Comparison of ENCODE assay signal across 18 cellular contexts in genomic region chr11:35852056-35852455, GRCh38.
A peak's percentile ranks its signal among the peaks of the same experiment; 100 is the strongest.
DNase-seq lines count a peak whose midpoint lies in the region; ATAC-seq and TF ChIP-seq lines count a peak whose summit lies in the region.
"Had no signal": no experiment of that assay in that cellular context is flagged by ENCODE, and none has a peak within 500 bp of the region (broad histone marks: within the 10 kb centered on the region; RNA-seq: fewer than 3 reads in every experiment).

No MANE protein-coding gene starts in this region.

- TF ChIP-seq POLR2A in Peyer's patch (IDR thresholded peaks at IDR 0.05): no peak

- 54 to 60% methylated on average over 6 of the region's 6 CpGs for WGBS in heart right ventricle, 2 donors

- H3K4me1 ChIP-seq in heart right ventricle (peaks cover 0 to 15% (median 0%) of the 10 kb centered on the region in 9 donors), Peyer's patch (no peaks in the 10 kb centered on the region)
- H3K4me1 ChIP-seq: testis had no signal

- H3K9me3 ChIP-seq in heart right ventricle (no peaks in the 10 kb centered on the region), Peyer's patch (no peaks in the 10 kb centered on the region)
- H3K9me3 ChIP-seq: neutrophil, testis had no signal

- intact Hi-C loops in heart right ventricle (cut with DNase I): no loop called here
- intact Hi-C loops in sciatic nerve (cut with DNase I): no loop called here

- TF ChIP-seq CTCF in heart right ventricle (IDR thresholded peaks at IDR 0.05): no peak
- TF ChIP-seq CTCF in Peyer's patch (IDR thresholded peaks at IDR 0.05): no peak

- DNase-seq in DMS 273 (lab: John Stamatoyannopoulos, UW; ENCODE audit: unreplicated experiment) (peak; percentile 58), DMS 273 treated with DMSO at 0.1 percent for 48 hours (lab: John Stamatoyannopoulos, UW) (no peak), amniotic epithelial cell (ENCODE audit: low read depth) (peak; percentile 52), heart right ventricle (peak in 1 of 2 donors; percentile 17), sciatic nerve (ENCODE audit: low spot score) (no peak), Peyer's patch (no peak)
- no peak for DNase-seq in activated T-cell treated with anti-CD3 and anti-CD28 coated beads, Interleukin-2, amount 50 U/mL, for 1 hour
- no peak for DNase-seq in activated CD4-positive, alpha-beta T cell treated with anti-CD3 and anti-CD28 coated beads for 4 hours
- DNase-seq: activated CD4-positive, alpha-beta memory T cell treated with anti-CD3 and anti-CD28 coated beads for 36 hours; activated gamma-delta T cell; CD4-positive, CD25-positive, alpha-beta regulatory T cell; mesenchymal stem cell; NCI-H2081; PC-3; testis had no signal

- H3K27me3 ChIP-seq in heart right ventricle: peaks cover 0 to 8% (median 0%) of the 10 kb centered on the region in 7 donors
- H3K27me3 ChIP-seq in Peyer's patch: no peaks in the 10 kb centered on the region
- H3K27me3 ChIP-seq: neutrophil, testis had no signal

- ATAC-seq in heart right ventricle: peak in 5 of 8 donors; percentile 37 to 84 (median 51)
- ATAC-seq in sciatic nerve: peak; percentile 79
- ATAC-seq: PC-3 had no signal

- H3K36me3 ChIP-seq in heart right ventricle: no peaks in the 10 kb centered on the region
- no peaks in the 10 kb centered on the region for H3K36me3 ChIP-seq in Peyer's patch
- H3K36me3 ChIP-seq: neutrophil had no signal

- no peak overlapping the region for H3K4me3 ChIP-seq in heart right ventricle
- H3K4me3 ChIP-seq in Peyer's patch: no peak overlapping the region
- H3K4me3 ChIP-seq: testis had no signal

- H3K27ac ChIP-seq in heart right ventricle (no peak overlapping the region), Peyer's patch (no peak overlapping the region)
- H3K27ac ChIP-seq: 22Rv1, epithelial cell of prostate, neutrophil, testis had no signal

Comparison
In these comparisons a context has a peak if more than half of its experiments do, and no peak if none do; other contexts are left out.
1. DNase-seq: peak in DMS 273 (single experiment) and amniotic epithelial cell (single experiment); none in DMS 273 treated with DMSO at 0.1 percent for 48 hours (single experiment), sciatic nerve (single experiment), Peyer's patch (0 of 3), activated T-cell treated with anti-CD3 and anti-CD28 coated beads, Interleukin-2, amount 50 U/mL, for 1 hour (single experiment) and activated CD4-positive, alpha-beta T cell treated with anti-CD3 and anti-CD28 coated beads for 4 hours (0 of 2).